Comparison of ENCODE assay signal across 18 cellular contexts in genomic region chr20:35443003-35443402, GRCh38. TPM values are rescaled to one million over a fixed set of nuclear protein-coding genes. Genes with fewer than 3 reads are reported as not detected.
DNase-seq lines count a peak whose midpoint lies in the region; ATAC-seq, FAIRE-seq and TF ChIP-seq lines count a peak whose summit lies in the region.
"Had no signal": no experiment of that assay in that cellular context is flagged by ENCODE, and none has a peak within 500 bp of the region (broad histone marks: within the 10 kb centered on the region; RNA-seq: fewer than 3 reads in every experiment).

No MANE protein-coding gene starts in this region.

- H3K4me1 Mint-ChIP-seq in activated naive CD8-positive, alpha-beta T cell treated with anti-CD3 and anti-CD28 coated beads, Interleukin-2, amount 50 U/mL, for 24 hours: peaks cover 5% of the 10 kb centered on the region

- FAIRE-seq in H54 (lab: Jason Lieb, UNC): no peak

- H3K9me3 Mint-ChIP-seq in activated naive CD8-positive, alpha-beta T cell treated with anti-CD3 and anti-CD28 coated beads, Interleukin-2, amount 50 U/mL, for 24 hours: no peaks in the 10 kb centered on the region
- H3K9me3 Mint-ChIP-seq: activated T-helper 1 cell treated with anti-CD3 and anti-CD28 coated beads, Interleukin-12 subunit alpha, Interleukin-12 subunit beta, Interleukin-2, Interleukin-4 antibody, amounts not matched to agents 30 ng/mL and 10 ng/mL and 1 ng/mL, durations not matched to agents 14 hours and 24 hours and 36 hours; GM23338 had no signal

- H3K27me3 ChIP-seq in A673 (replicated peaks; ENCODE audit: insufficient read depth, low read depth, low read length, poor library complexity) (no peaks in the 10 kb centered on the region), SJSA1 (replicated peaks) (no peaks in the 10 kb centered on the region)
- H3K27me3 ChIP-seq: ascending aorta had no signal

- H3K36me3 ChIP-seq in A673 (ENCODE audit: insufficient read depth, low read length, poor library complexity, severe bottlenecking) (no peaks in the 10 kb centered on the region), SJSA1 (no peaks in the 10 kb centered on the region)
- H3K36me3 ChIP-seq: ascending aorta, transverse colon had no signal

- no peaks in the 10 kb centered on the region for H3K36me3 Mint-ChIP-seq in activated naive CD8-positive, alpha-beta T cell treated with anti-CD3 and anti-CD28 coated beads, Interleukin-2, amount 50 U/mL, for 24 hours (ENCODE audit: low read depth)

- peak overlapping the region; percentile 7 for H3K27ac ChIP-seq in A673 (ENCODE audit: low read depth, low read length, poor library complexity, severe bottlenecking)
- H3K27ac ChIP-seq in SJSA1: no peak overlapping the region
- H3K27ac ChIP-seq: ascending aorta, transverse colon had no signal

- POLR2A ChIA-PET in A673 (lab: Charles Lee; ENCODE audit: low non-redundant PET): no interaction called here

- no TSS peak for BruUV-seq in A673 (replicated peaks; lab: Mats Ljungman, UMichigan)

- H3K4me3 Mint-ChIP-seq in activated naive CD8-positive, alpha-beta T cell treated with anti-CD3 and anti-CD28 coated beads, Interleukin-2, amount 50 U/mL, for 24 hours: no peak overlapping the region
- H3K4me3 Mint-ChIP-seq: activated T-helper 1 cell treated with anti-CD3 and anti-CD28 coated beads, Interleukin-12 subunit alpha, Interleukin-12 subunit beta, Interleukin-2, Interleukin-4 antibody, amounts not matched to agents 30 ng/mL and 10 ng/mL and 1 ng/mL, durations not matched to agents 14 hours and 24 hours and 36 hours; GM23338 had no signal

- TF ChIP-seq POLR2A in H54 (IDR thresholded peaks at IDR 0.05; ENCODE audit: low read depth, low read length): no peak

- intact Hi-C loops in A673 (cut with micrococcal nuclease; ENCODE audit: unreplicated experiment) (no loop called here), Right ventricle myocardium superior (cut with DNase I) (no loop called here)

- no peak overlapping the region for H3K27ac Mint-ChIP-seq in activated naive CD8-positive, alpha-beta T cell treated with anti-CD3 and anti-CD28 coated beads, Interleukin-2, amount 50 U/mL, for 24 hours
- H3K27ac Mint-ChIP-seq: activated T-helper 1 cell treated with anti-CD3 and anti-CD28 coated beads, Interleukin-12 subunit alpha, Interleukin-12 subunit beta, Interleukin-2, Interleukin-4 antibody, amounts not matched to agents 30 ng/mL and 10 ng/mL and 1 ng/mL, durations not matched to agents 14 hours and 24 hours and 36 hours; GM23338 had no signal

- DNase-seq in A673 (ENCODE audit: low spot score) (peak; percentile 72), H54 (ENCODE audit: insufficient read length, low spot score) (peak; percentile 53), SJSA1 (ENCODE audit: low read depth in 1 of 2, low spot score in 2 of 2) (peak; percentile 75 to 79), fibroblast of pulmonary artery (ENCODE audit: low read depth) (peak; percentile 58), Right ventricle myocardium superior (no peak)
- no peak for DNase-seq in activated naive CD8-positive, alpha-beta T cell treated with anti-CD3 and anti-CD28 coated beads, Interleukin-2, amount 50 U/mL, for 24 hours
- DNase-seq: activated CD4-positive, alpha-beta T cell treated with anti-CD3 and anti-CD28 coated beads for 48 hours; DND-41; NCI-H1048; NCI-H2227 treated with DMSO at 0.1 percent for 48 hours; stimulated activated CD8-positive, alpha-beta memory T cell treated with anti-CD3 and anti-CD28 coated beads, Interleukin-4, amount 100 ng/mL, for 48 hours; T-helper 2 cell; transverse colon had no signal

- H3K9me3 ChIP-seq in A673 (ENCODE audit: low read depth, low read length, poor library complexity, severe bottlenecking): no peaks in the 10 kb centered on the region
- no peaks in the 10 kb centered on the region for H3K9me3 ChIP-seq in SJSA1 (replicated peaks)
- H3K9me3 ChIP-seq: ascending aorta, transverse colon had no signal

- no peak overlapping the region for H3K4me3 ChIP-seq in A673 (ENCODE audit: low read depth, low read length, poor library complexity, severe bottlenecking)
- no peak overlapping the region for H3K4me3 ChIP-seq in SJSA1
- no peak overlapping the region for H3K4me3 ChIP-seq in fibroblast of pulmonary artery (replicated peaks; ENCODE audit: low read depth, low read length)
- H3K4me3 ChIP-seq: ascending aorta, GM23338, transverse colon had no signal

- TF ChIP-seq CTCF in A673 (conservative IDR thresholded peaks at IDR 0.05; ENCODE audit: low read depth, low read length) (no peak), fibroblast of pulmonary artery (IDR thresholded peaks at IDR 0.05; ENCODE audit: low read length, missing control alignments) (no peak)

- H3K4me1 ChIP-seq in A673 (ENCODE audit: insufficient read depth, low read length, poor library complexity, severe bottlenecking): peaks cover 15% of the 10 kb centered on the region
- peaks cover 12% of the 10 kb centered on the region for H3K4me1 ChIP-seq in SJSA1 (replicated peaks)

- CTCF ChIA-PET in A673 (lab: Charles Lee): no interaction called here

- peaks cover 8% of the 10 kb centered on the region for H3K27me3 Mint-ChIP-seq in activated naive CD8-positive, alpha-beta T cell treated with anti-CD3 and anti-CD28 coated beads, Interleukin-2, amount 50 U/mL, for 24 hours

- ATAC-seq in Right ventricle myocardium superior (ENCODE audit: poor library complexity) (no peak), GM19035 (IDR thresholded peaks at IDR 0.05; ENCODE audit: unreplicated experiment) (no peak), GM21723 (IDR thresholded peaks at IDR 0.05; ENCODE audit: unreplicated experiment) (no peak)
- no peak for ATAC-seq in activated naive CD8-positive, alpha-beta T cell treated with anti-CD3 and anti-CD28 coated beads, Interleukin-2, amount 50 U/mL, for 24 hours
- ATAC-seq: GM23338 had no signal

RNA-seq across cellular contexts. Expression of gene GDF5, which starts 5.0 kb away (rescaled TPM):
- not detected in 2 replicates for total RNA-seq in A673 (2021)
- not detected in 2 replicates for total RNA-seq in SJSA1 (2014; rRNA removed; shearing (Covaris generic))
- total RNA-seq in Right ventricle myocardium superior: 0.08 TPM
- total RNA-seq: activated T-helper 1 cell treated with anti-CD3 and anti-CD28 coated beads, Interleukin-12 subunit alpha, Interleukin-12 subunit beta, Interleukin-2, Interleukin-4 antibody, amounts not matched to agents 30 ng/mL and 10 ng/mL and 1 ng/mL, durations not matched to agents 14 hours and 24 hours and 36 hours; GM23338 had no signal

RNA-seq across cellular contexts. Expression of gene CEP250, which starts 12.4 kb away (rescaled TPM):
- total RNA-seq in A673 (2021) (56.6 and 59.0 TPM in 2 replicates), Right ventricle myocardium superior (12.3 TPM)
- total RNA-seq in SJSA1 (2014; rRNA removed; shearing (Covaris generic)): 8.7 and 13.3 TPM in 2 replicates

RNA-seq across cellular contexts. Expression of gene UQCC1, which starts 31.2 kb away (rescaled TPM):
- total RNA-seq in A673 (2021): 64.6 and 71.1 TPM in 2 replicates
- 25.6 and 26.8 TPM in 2 replicates for total RNA-seq in SJSA1 (2014; rRNA removed; shearing (Covaris generic))
- total RNA-seq in Right ventricle myocardium superior: 155 TPM

Comparison
In these comparisons a context has a peak if more than half of its experiments do, and no peak if none do; other contexts are left out.
1. DNase-seq: peak in A673 (single experiment), H54 (single experiment), SJSA1 (2 of 2) and fibroblast of pulmonary artery (single experiment); none in Right ventricle myocardium superior (single experiment) and activated naive CD8-positive, alpha-beta T cell treated with anti-CD3 and anti-CD28 coated beads, Interleukin-2, amount 50 U/mL, for 24 hours (single experiment).